ENCODE assay signal across 8 cellular contexts in genomic region chr9:89318123-89319014, GRCh38. TPM values are rescaled to one million over a fixed set of nuclear protein-coding genes. Genes with fewer than 3 reads are reported as not detected.
A peak's percentile ranks its signal among the peaks of the same experiment; 100 is the strongest.
DNase-seq lines count a peak whose midpoint lies in the region; ATAC-seq and TF ChIP-seq lines count a peak whose summit lies in the region.

A gene with protein sequence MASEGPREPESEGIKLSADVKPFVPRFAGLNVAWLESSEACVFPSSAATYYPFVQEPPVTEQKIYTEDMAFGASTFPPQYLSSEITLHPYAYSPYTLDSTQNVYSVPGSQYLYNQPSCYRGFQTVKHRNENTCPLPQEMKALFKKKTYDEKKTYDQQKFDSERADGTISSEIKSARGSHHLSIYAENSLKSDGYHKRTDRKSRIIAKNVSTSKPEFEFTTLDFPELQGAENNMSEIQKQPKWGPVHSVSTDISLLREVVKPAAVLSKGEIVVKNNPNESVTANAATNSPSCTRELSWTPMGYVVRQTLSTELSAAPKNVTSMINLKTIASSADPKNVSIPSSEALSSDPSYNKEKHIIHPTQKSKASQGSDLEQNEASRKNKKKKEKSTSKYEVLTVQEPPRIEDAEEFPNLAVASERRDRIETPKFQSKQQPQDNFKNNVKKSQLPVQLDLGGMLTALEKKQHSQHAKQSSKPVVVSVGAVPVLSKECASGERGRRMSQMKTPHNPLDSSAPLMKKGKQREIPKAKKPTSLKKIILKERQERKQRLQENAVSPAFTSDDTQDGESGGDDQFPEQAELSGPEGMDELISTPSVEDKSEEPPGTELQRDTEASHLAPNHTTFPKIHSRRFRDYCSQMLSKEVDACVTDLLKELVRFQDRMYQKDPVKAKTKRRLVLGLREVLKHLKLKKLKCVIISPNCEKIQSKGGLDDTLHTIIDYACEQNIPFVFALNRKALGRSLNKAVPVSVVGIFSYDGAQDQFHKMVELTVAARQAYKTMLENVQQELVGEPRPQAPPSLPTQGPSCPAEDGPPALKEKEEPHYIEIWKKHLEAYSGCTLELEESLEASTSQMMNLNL (plus strand): TSS chr9:89318500. CDS start chr9:89318577, 77 bp downstream.

- DNase-seq in GM13976 (ENCODE audit: low spot score): peak; percentile 90
- DNase-seq in NCI-H146 (lab: John Stamatoyannopoulos, UW): peak; percentile 92
- DNase-seq in T-helper 1 cell: peak; percentile 86 to 98 (median 89)
- peak; percentile 96 to 98 (median 96) for DNase-seq in adrenal gland
- DNase-seq in heart left ventricle: peak; percentile 96 to 98 (median 98)
- peak; percentile 90 to 99 (median 94) for DNase-seq in posterior cingulate gyrus
- peak; percentile 97 to 99 for DNase-seq in upper lobe of left lung

- peak in 2 of 4 donors; percentile 54 to 83 for TF ChIP-seq EP300 in upper lobe of left lung (IDR thresholded peaks at IDR 0.05)

- TF ChIP-seq POLR2A in adrenal gland (IDR thresholded peaks at IDR 0.05) (peak; percentile 97 to 98), heart left ventricle (IDR thresholded peaks at IDR 0.05) (peak; percentile 64 to 93), upper lobe of left lung (IDR thresholded peaks at IDR 0.05) (peak; percentile 87 to 100 (median 94))

- in situ Hi-C loops in GM13976 (cut with MboI; ENCODE audit: low sequenced_read_pairs, unreplicated experiment): no loop called here

- no peaks in the 10 kb centered on the region for H3K27me3 ChIP-seq in adrenal gland
- no peaks in the 10 kb centered on the region for H3K27me3 ChIP-seq in heart left ventricle
- H3K27me3 ChIP-seq in upper lobe of left lung: no peaks in the 10 kb centered on the region

- ATAC-seq in HG02870 (IDR thresholded peaks at IDR 0.05; ENCODE audit: unreplicated experiment) (peak; percentile 77), heart left ventricle (peak; percentile 98 to 99 (median 99)), upper lobe of left lung (ENCODE audit: low FRiP score in 2 of 2) (peak; percentile 99)

- peaks cover 0 to 5% of the 10 kb centered on the region in 2 donors for H3K36me3 ChIP-seq in adrenal gland (replicated peaks in 1 of 2)
- peaks cover 0 to 53% (median 9%) of the 10 kb centered on the region in 9 donors for H3K36me3 ChIP-seq in heart left ventricle
- H3K36me3 ChIP-seq in upper lobe of left lung: peaks cover 0 to 10% (median 1%) of the 10 kb centered on the region in 4 donors

- H3K9me3 ChIP-seq in adrenal gland (replicated peaks in 1 of 3) (no peaks in the 10 kb centered on the region), heart left ventricle (no peaks in the 10 kb centered on the region), upper lobe of left lung (no peaks in the 10 kb centered on the region)

- peak within 1 kb of the TSS; percentile 30 to 94 (median 62) for H3K4me3 ChIP-seq in adrenal gland
- H3K4me3 ChIP-seq in heart left ventricle: peak within 1 kb of the TSS; percentile 51 to 94 (median 74)
- peak within 1 kb of the TSS; percentile 45 to 74 (median 66) for H3K4me3 ChIP-seq in upper lobe of left lung

- H3K27ac ChIP-seq in adrenal gland: peak within 1 kb of the TSS; percentile 85 to 100 (median 100)
- peak within 1 kb of the TSS; percentile 94 to 100 (median 99) for H3K27ac ChIP-seq in heart left ventricle
- peak within 1 kb of the TSS; percentile 96 to 99 (median 99) for H3K27ac ChIP-seq in upper lobe of left lung

- 0 to 1% (median 0%) methylated on average over 19 to 91 of the region's 91 CpGs for WGBS in adrenal gland, 4 donors
- WGBS in heart left ventricle, 4 donors: 0% methylated on average over 36 to 91 of the region's 91 CpGs
- WGBS in upper lobe of left lung, 2 donors: 0% methylated on average over 12 to 78 of the region's 91 CpGs

- intact Hi-C loops in adrenal gland (cut with DNase I) (no loop called here), heart left ventricle (cut with DNase I) (loop anchor here in 6 of 10 donors (1.0 to 10.0 kb wide), 3 partner anchors 134 to 231 kb away; no protein-coding TSS in a partner anchor), posterior cingulate gyrus (cut with DNase I) (loop anchor here (1.0 to 10.0 kb wide), 3 partner anchors 8 to 230 kb away; partner anchors contain the start of gene SHC3)

- H3K4me1 ChIP-seq in adrenal gland (replicated peaks in 1 of 2) (peaks cover 18 to 35% of the 10 kb centered on the region in 2 donors), heart left ventricle (peaks cover 5 to 70% (median 36%) of the 10 kb centered on the region in 12 donors), upper lobe of left lung (peaks cover 22 to 54% (median 30%) of the 10 kb centered on the region in 4 donors)

- TF ChIP-seq CTCF in GM13976 (IDR thresholded peaks at IDR 0.05; ENCODE audit: borderline replicate concordance, control extremely low read depth, extremely low read depth, insufficient read depth, missing control alignments): peak; percentile 45
- TF ChIP-seq CTCF in adrenal gland (IDR thresholded peaks at IDR 0.05): peak; percentile 50 to 77 (median 70)
- peak in 10 of 12 donors; percentile 68 to 95 (median 80) for TF ChIP-seq CTCF in heart left ventricle (IDR thresholded peaks at IDR 0.05)
- TF ChIP-seq CTCF in upper lobe of left lung (IDR thresholded peaks at IDR 0.05): peak; percentile 42 to 69 (median 64)

RNA-seq across cellular contexts. Expression of the gene that starts here (rescaled TPM):
- 10 to 100 TPM; 37.3 to 66.2 (median 46.8) TPM for total RNA-seq in adrenal gland
- 10 to 100 TPM; 31.7 to 70.5 (median 32.5) TPM for polyA plus RNA-seq in adrenal gland
- 10 to 100 TPM; 13.0 to 25.3 (median 15.5) TPM for total RNA-seq in heart left ventricle
- 10 to 100 TPM; 13.9 to 27.5 TPM for polyA plus RNA-seq in heart left ventricle
- 100 to 1,000 TPM in 2 of 6 donors, 10 to 100 TPM in 4; 42.0 to 113 (median 60.0) TPM for total RNA-seq in upper lobe of left lung

Comparison
In these comparisons a context has a peak if more than half of its experiments do, and no peak if none do; other contexts are left out.
1. Peak in every context shown above with its lines: DNase-seq, ATAC-seq, H3K4me3 ChIP-seq and H3K27ac ChIP-seq.
2. intact Hi-C loops: an anchor here in heart left ventricle (1.0 to 10.0 kb wide) and posterior cingulate gyrus (1.0 to 10.0 kb wide); none called in adrenal gland.